In genomic region chr11:65625628-65626342, GRCh38 we compare ENCODE assay signal across 8 cellular contexts. TPM values are rescaled to one million over a fixed set of nuclear protein-coding genes. Genes with fewer than 3 reads are reported as not detected.
DNase-seq lines count a peak whose midpoint lies in the region; ATAC-seq and TF ChIP-seq lines count a peak whose summit lies in the region.

No MANE protein-coding gene starts in this region.

- no peaks in the 10 kb centered on the region for H3K36me3 ChIP-seq in neural cell (ENCODE audit: insufficient read depth, low read length)

- peak; percentile 41 for TF ChIP-seq CTCF in neural cell (IDR thresholded peaks at IDR 0.05; ENCODE audit: poor library complexity, severe bottlenecking)

- H3K9me2 ChIP-seq in neural cell (ENCODE audit: insufficient read depth, low read length): no peaks in the 10 kb centered on the region

- DNase-seq in GF-D8 (lab: John Stamatoyannopoulos, UW) (peak; percentile 1), NCI-H1694 treated with DMSO at 0.1 percent for 48 hours (lab: John Stamatoyannopoulos, UW) (peak; percentile 23), erythroblast (lab: John Stamatoyannopoulos, UW) (peak; percentile 66 to 82)
- peak; percentile 69 for DNase-seq in activated CD8-positive, alpha-beta memory T cell treated with anti-CD3 and anti-CD28 coated beads, Interleukin-2, amount 50 U/mL, for 48 hours

- ATAC-seq in HG03432 (IDR thresholded peaks at IDR 0.05; ENCODE audit: unreplicated experiment) (no peak), HG02678 (IDR thresholded peaks at IDR 0.05; ENCODE audit: unreplicated experiment) (no peak), HG02610 (IDR thresholded peaks at IDR 0.05; ENCODE audit: unreplicated experiment) (no peak)

- no peak overlapping the region for H2AFZ ChIP-seq in neural cell (ENCODE audit: low read depth, low read length)

- H3K27ac ChIP-seq in neural cell (ENCODE audit: low read length): no peak overlapping the region

- TF ChIP-seq EP300 in neural cell (conservative IDR thresholded peaks at IDR 0.05; ENCODE audit: poor library complexity, severe bottlenecking): no peak

- no peaks in the 10 kb centered on the region for H3F3A ChIP-seq in neural cell (ENCODE audit: insufficient read depth, low read length, poor library complexity, severe bottlenecking)

- no peaks in the 10 kb centered on the region for H3K9me3 ChIP-seq in neural cell (ENCODE audit: low read length)

- no peak for TF ChIP-seq POLR2A in erythroblast (IDR thresholded peaks at IDR 0.05; ENCODE audit: low read length)

- peak; percentile 31 for TF ChIP-seq RAD21 in neural cell (conservative IDR thresholded peaks at IDR 0.05)

- no peak overlapping the region for H3K9ac ChIP-seq in neural cell (ENCODE audit: low read length)

- no peaks in the 10 kb centered on the region for H3K79me2 ChIP-seq in neural cell (replicated peaks; ENCODE audit: insufficient read depth, low read length)

- no peak overlapping the region for H3K4me2 ChIP-seq in neural cell (ENCODE audit: low read length)

- no peak overlapping the region for H3K4me3 ChIP-seq in neural cell (ENCODE audit: low read length)

- no peaks in the 10 kb centered on the region for H4K20me1 ChIP-seq in neural cell (ENCODE audit: insufficient read depth)

- H3K27me3 ChIP-seq in neural cell (ENCODE audit: insufficient read depth, low read depth, low read length): no peaks in the 10 kb centered on the region

TF ChIP-seq in neural cell, 6 proteins besides CTCF, POLR2A, EP300 and RAD21:
- TF ChIP-seq TAF1 (IDR thresholded peaks at IDR 0.05; ENCODE audit: low read depth) (no peak), POLR2AphosphoS5 (IDR thresholded peaks at IDR 0.05) (no peak), EZH2 (IDR thresholded peaks at IDR 0.05; ENCODE audit: borderline replicate concordance, insufficient read depth, low read length, poor library complexity, severe bottlenecking) (no peak), SMC3 (conservative IDR thresholded peaks at IDR 0.05; ENCODE audit: poor library complexity) (no peak), MXI1 (conservative IDR thresholded peaks at IDR 0.05; ENCODE audit: poor library complexity, severe bottlenecking) (no peak), REST (IDR thresholded peaks at IDR 0.05; ENCODE audit: borderline replicate concordance) (no peak)
TF ChIP-seq in neural cell: peak in this region for 0.

RNA-seq across cellular contexts. Expression of gene PCNX3, which starts 10.2 kb away (rescaled TPM):
- 7.8 and 8.1 TPM in 2 replicates for polyA plus RNA-seq in neural cell
- polyA minus RNA-seq in neural cell: 16.1 and 22.2 TPM in 2 replicates

RNA-seq across cellular contexts. Expression of gene MAP3K11, which starts 11.8 kb away (rescaled TPM):
- polyA plus RNA-seq in neural cell: 3.9 and 6.6 TPM in 2 replicates
- 12.0 and 13.4 TPM in 2 replicates for polyA minus RNA-seq in neural cell

RNA-seq across cellular contexts. Expression of gene SIPA1, which starts 12.1 kb away (rescaled TPM):
- 0.16 and 6.5 TPM in 2 replicates for polyA plus RNA-seq in neural cell
- polyA minus RNA-seq in neural cell: 0.97 and 1.6 TPM in 2 replicates

RNA-seq across cellular contexts. Expression of gene KCNK7, which starts 30.2 kb away (rescaled TPM):
- 1.1 TPM in 1 of 2 replicates, not detected in the other for polyA plus RNA-seq in neural cell
- 0.49 TPM in 1 of 2 replicates, not detected in the other for polyA minus RNA-seq in neural cell

RNA-seq across cellular contexts. Expression of gene RELA, which starts 36.9 kb away (rescaled TPM):
- 19.3 and 19.5 TPM in 2 replicates for polyA plus RNA-seq in neural cell
- 22.4 and 24.0 TPM in 2 replicates for polyA minus RNA-seq in neural cell

Comparison
In these comparisons a context has a peak if more than half of its experiments do, and no peak if none do; other contexts are left out.
1. DNase-seq: peak in every context shown above with its lines; median percentile 74 in erythroblast; 69 in activated CD8-positive, alpha-beta memory T cell treated with anti-CD3 and anti-CD28 coated beads, Interleukin-2, amount 50 U/mL, for 48 hours; 23 in NCI-H1694 treated with DMSO at 0.1 percent for 48 hours; 1 in GF-D8.